Comparison of ENCODE assay signal across 20 cellular contexts in the genomic region with DNA sequence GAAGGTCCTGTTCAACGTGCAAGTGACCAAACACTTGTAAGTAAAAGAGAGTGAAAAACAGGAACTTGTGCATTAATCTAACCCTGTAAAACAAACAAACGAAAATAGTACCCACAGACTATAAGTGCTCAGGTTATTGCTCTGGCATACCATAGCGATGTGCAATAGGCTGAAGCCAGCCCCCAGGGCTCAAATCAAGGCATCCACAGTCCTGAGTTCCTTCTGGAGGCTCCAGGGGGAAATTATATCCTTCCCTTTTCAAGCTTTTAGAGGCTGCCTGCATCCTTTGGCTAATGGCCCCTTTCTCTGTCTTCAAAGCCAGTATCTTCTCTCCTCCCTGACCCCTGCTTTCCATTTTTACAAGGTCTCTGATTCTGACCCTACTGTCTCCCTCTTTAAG.
"Had no signal": no experiment of that assay in that cellular context is flagged by ENCODE, and none has a peak within 500 bp of the region (broad histone marks: within the 10 kb centered on the region; RNA-seq: fewer than 3 reads in every experiment).

No MANE protein-coding gene starts in this region.

- DNase-seq: activated B cell treated with CpG ODN at 0.5 μM for 24 hours; activated CD4-positive, alpha-beta memory T cell treated with anti-CD3 and anti-CD28 coated beads, Interleukin-2, amount 10 ng/mL, durations not matched to agents 7 days and 5 days; activated CD4-positive, alpha-beta T cell treated with anti-CD3 and anti-CD28 coated beads for 4 hours; activated naive CD4-positive, alpha-beta T cell treated with Interleukin-2 at 50 U/mL for 16 hours; activated naive CD8-positive, alpha-beta T cell treated with anti-CD3 and anti-CD28 coated beads, Interleukin-2, amount 10 ng/mL, durations not matched to agents 7 days and 5 days; activated T-cell treated with anti-CD3 and anti-CD28 coated beads, Interleukin-2, amount 50 U/mL, for 24 hours; amygdala; caudate nucleus; effector memory CD8-positive, alpha-beta T cell; hypothalamus; midbrain; occipital lobe; stimulated activated CD4-positive, alpha-beta T cell treated with anti-CD3 and anti-CD28 coated beads, Interleukin-12 subunit alpha, Interleukin-12 subunit beta, amount 100 ng/mL, for 4 hours; stimulated activated CD4-positive, alpha-beta T cell treated with anti-CD3 and anti-CD28 coated beads, Interleukin-1b, Interleukin-23, amount 100 ng/mL, for 48 hours; stimulated activated CD8-positive, alpha-beta memory T cell treated with anti-CD3 and anti-CD28 coated beads, Interleukin-4, amount 100 ng/mL, for 48 hours; stimulated activated naive CD4-positive, alpha-beta T cell; thyroid gland had no signal

- H3K27me3 ChIP-seq: thyroid gland had no signal

- H3K4me1 Mint-ChIP-seq: activated B cell treated with CpG ODN at 0.5 μM for 24 hours had no signal

- H3K27ac ChIP-seq: epithelial cell of prostate, thyroid gland had no signal

- H3K4me3 Mint-ChIP-seq: activated B cell treated with CpG ODN at 0.5 μM for 24 hours; activated CD4-positive, alpha-beta memory T cell treated with anti-CD3 and anti-CD28 coated beads, Interleukin-2, amount 10 ng/mL, durations not matched to agents 7 days and 5 days; activated naive CD8-positive, alpha-beta T cell treated with anti-CD3 and anti-CD28 coated beads, Interleukin-2, amount 10 ng/mL, durations not matched to agents 7 days and 5 days; activated T-cell treated with anti-CD3 and anti-CD28 coated beads, Interleukin-2, amount 50 U/mL, for 24 hours; effector memory CD8-positive, alpha-beta T cell had no signal

- H3K9me3 Mint-ChIP-seq: activated CD4-positive, alpha-beta memory T cell treated with anti-CD3 and anti-CD28 coated beads, Interleukin-2, amount 10 ng/mL, durations not matched to agents 7 days and 5 days; activated naive CD8-positive, alpha-beta T cell treated with anti-CD3 and anti-CD28 coated beads, Interleukin-2, amount 10 ng/mL, durations not matched to agents 7 days and 5 days; activated T-cell treated with anti-CD3 and anti-CD28 coated beads, Interleukin-2, amount 50 U/mL, for 24 hours; activated T-helper 2 cell treated with anti-CD3 and anti-CD28 coated beads, Interferon-gamma antibody, Interleukin-2, Interleukin-4, amounts not matched to agents 10 μg/mL and 5 μg/mL and 100 μg/mL, durations not matched to agents 14 hours and 24 hours and 36 hours; effector memory CD8-positive, alpha-beta T cell had no signal

- H3K36me3 Mint-ChIP-seq: activated naive CD8-positive, alpha-beta T cell treated with anti-CD3 and anti-CD28 coated beads, Interleukin-2, amount 10 ng/mL, durations not matched to agents 7 days and 5 days had no signal

- ATAC-seq: effector memory CD8-positive, alpha-beta T cell had no signal

- H3K27ac Mint-ChIP-seq: activated B cell treated with CpG ODN at 0.5 μM for 24 hours; activated CD4-positive, alpha-beta memory T cell treated with anti-CD3 and anti-CD28 coated beads, Interleukin-2, amount 10 ng/mL, durations not matched to agents 7 days and 5 days; activated naive CD8-positive, alpha-beta T cell treated with anti-CD3 and anti-CD28 coated beads, Interleukin-2, amount 10 ng/mL, durations not matched to agents 7 days and 5 days; activated T-cell treated with anti-CD3 and anti-CD28 coated beads, Interleukin-2, amount 50 U/mL, for 24 hours; activated T-helper 2 cell treated with anti-CD3 and anti-CD28 coated beads, Interferon-gamma antibody, Interleukin-2, Interleukin-4, amounts not matched to agents 10 μg/mL and 5 μg/mL and 100 μg/mL, durations not matched to agents 14 hours and 24 hours and 36 hours; effector memory CD8-positive, alpha-beta T cell had no signal

- H3K27me3 Mint-ChIP-seq: activated naive CD8-positive, alpha-beta T cell treated with anti-CD3 and anti-CD28 coated beads, Interleukin-2, amount 10 ng/mL, durations not matched to agents 7 days and 5 days; activated T-cell treated with anti-CD3 and anti-CD28 coated beads, Interleukin-2, amount 50 U/mL, for 24 hours had no signal

- H3K9me3 ChIP-seq: thyroid gland had no signal

- H3K36me3 ChIP-seq: thyroid gland had no signal

- H3K4me3 ChIP-seq: lung, thyroid gland had no signal
